Comparison of ENCODE assay signal across 15 cellular contexts in the genomic region with DNA sequence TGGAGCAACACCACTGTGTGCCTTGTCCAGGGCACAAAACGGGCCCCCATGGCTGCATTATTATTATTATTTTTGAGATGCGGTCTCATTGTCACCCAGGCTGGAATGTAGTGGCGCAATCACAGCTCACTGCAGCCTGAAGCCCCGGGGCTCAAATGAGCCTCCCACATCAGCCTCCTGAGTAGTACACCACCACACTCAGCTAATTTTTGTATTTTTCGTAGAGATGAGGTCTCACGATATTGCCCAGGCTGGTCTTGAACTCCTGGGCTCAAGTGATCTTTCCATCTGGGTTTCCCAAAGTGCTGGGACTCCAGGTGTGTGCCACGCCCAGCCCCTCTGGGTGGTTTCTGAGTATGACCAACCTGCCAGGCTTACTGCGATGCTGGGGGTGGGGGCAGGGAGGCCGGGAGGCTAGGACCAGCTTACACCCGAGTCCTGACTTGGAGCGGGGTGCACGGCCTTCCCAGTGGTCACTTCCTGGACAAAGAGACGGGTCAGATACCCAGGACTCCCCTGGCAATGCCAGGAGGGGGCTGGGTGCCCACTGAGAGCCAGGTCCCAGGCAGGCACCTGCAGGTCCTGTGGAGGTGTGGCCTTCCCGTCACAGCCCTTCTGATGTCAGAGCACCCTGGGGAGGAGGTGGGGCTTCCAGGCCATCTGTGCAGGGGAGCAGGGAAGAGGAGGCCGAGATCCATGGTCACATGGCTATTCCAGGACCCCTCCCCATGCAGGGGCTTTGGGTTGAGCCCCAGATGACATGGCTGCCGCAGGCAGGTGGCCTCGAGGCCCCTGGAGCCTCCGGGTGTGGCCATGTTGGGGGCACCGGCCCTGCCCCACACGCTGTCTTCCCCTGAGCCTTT. TPM values are rescaled to one million over a fixed set of nuclear protein-coding genes. Genes with fewer than 3 reads are reported as not detected.
A peak's percentile ranks its signal among the peaks of the same experiment; 100 is the strongest.
DNase-seq lines count a peak whose midpoint lies in the region; ATAC-seq and TF ChIP-seq lines count a peak whose summit lies in the region.
"Had no signal": no experiment of that assay in that cellular context is flagged by ENCODE, and none has a peak within 500 bp of the region (broad histone marks: within the 10 kb centered on the region; RNA-seq: fewer than 3 reads in every experiment).

No MANE protein-coding gene starts in this region.

- no peak overlapping the region for H3K4me3 ChIP-seq in hepatocyte
- H3K4me3 ChIP-seq: SJCRH30 had no signal

- no peak for ATAC-seq in GM21825 (IDR thresholded peaks at IDR 0.05; ENCODE audit: unreplicated experiment)
- ATAC-seq: stimulated activated memory B cell treated with anti-CD40 and anti-IgM and Interleukin-4, amounts not matched to agents 10 μg/mL and 1 μg/mL and 100 μg/mL, for 72 hours had no signal

- no peaks in the 10 kb centered on the region for H3K9me2 ChIP-seq in hepatocyte (replicated peaks; ENCODE audit: insufficient read depth)

- peaks cover 43% of the 10 kb centered on the region for H3K4me1 ChIP-seq in hepatocyte (ENCODE audit: insufficient read depth)

- no peak for TF ChIP-seq CTCF in hepatocyte (IDR thresholded peaks at IDR 0.05; ENCODE audit: poor library complexity)

- H3K4me2 ChIP-seq in hepatocyte, result no peak overlapping the region

- H3K79me2 ChIP-seq in hepatocyte, result no peaks in the 10 kb centered on the region

- DNase-seq in activated effector memory CD4-positive, alpha-beta T cell treated with anti-CD3 and anti-CD28 coated beads, Interleukin-2, amount 50 U/mL, for 16 hours, result peak; percentile 53
- no peak for DNase-seq in activated effector memory CD4-positive, alpha-beta T cell treated with Interleukin-2 at 50 U/mL for 16 hours
- DNase-seq in NCI-H774 (lab: John Stamatoyannopoulos, UW) (peak; percentile 71), hepatocyte (ENCODE audit: low spot score) (peak; percentile 29), ureter (ENCODE audit: low spot score) (peak; percentile 74), activated T-cell treated with anti-CD3 and anti-CD28 coated beads for 4 hours (no peak)
- no peak for DNase-seq in stimulated activated CD4-positive, alpha-beta T cell treated with anti-CD3 and anti-CD28 coated beads, Interleukin-15, amount 100 ng/mL, for 24 hours
- DNase-seq: SJCRH30 had no signal

- H3K9me3 ChIP-seq in hepatocyte (ENCODE audit: low read depth), result no peaks in the 10 kb centered on the region
- H3K9me3 ChIP-seq: SJCRH30 had no signal

- WGBS in hepatocyte (ENCODE audit: low lambda C conversion rate, missing lambda C conversion rate), result 90% methylated on average over 20 of the region's 20 CpGs

- no peaks in the 10 kb centered on the region for H3K36me3 ChIP-seq in hepatocyte (replicated peaks; ENCODE audit: insufficient read depth, low read depth)
- H3K36me3 ChIP-seq: SJCRH30 had no signal

- no peak overlapping the region for H2AFZ ChIP-seq in hepatocyte

- peak overlapping the region; percentile 75 for H3K27ac ChIP-seq in hepatocyte
- H3K27ac ChIP-seq: SJCRH30 had no signal

- H3K27me3 ChIP-seq in hepatocyte, result no peaks in the 10 kb centered on the region

- no peaks in the 10 kb centered on the region for H4K20me1 ChIP-seq in hepatocyte (ENCODE audit: insufficient read depth, poor library complexity, severe bottlenecking)

RNA-seq across cellular contexts. Expression of gene NRARP, which starts 8.3 kb away (rescaled TPM):
- total RNA-seq in hepatocyte, result 5.3 and 8.2 TPM in 2 replicates
- polyA plus RNA-seq in hepatocyte, result 13.1 and 18.7 TPM in 2 replicates
- 7.1 TPM for total RNA-seq in ureter
- total RNA-seq: M059J had no signal

RNA-seq across cellular contexts. Expression of gene TOR4A, which starts 32.9 kb away (rescaled TPM):
- 13.7 and 14.4 TPM in 2 replicates for total RNA-seq in hepatocyte
- polyA plus RNA-seq in hepatocyte, result 8.0 and 10.1 TPM in 2 replicates
- total RNA-seq in ureter, result 15.4 TPM

RNA-seq across cellular contexts. Expression of gene NELFB, which starts 55.3 kb away (rescaled TPM):
- total RNA-seq in hepatocyte, result 36.4 and 41.4 TPM in 2 replicates
- 61.1 and 63.5 TPM in 2 replicates for polyA plus RNA-seq in hepatocyte
- 45.2 TPM for total RNA-seq in ureter

RNA-seq across cellular contexts. Expression of gene STPG3, which starts 59.3 kb away (rescaled TPM):
- not detected in 2 replicates for total RNA-seq in hepatocyte
- polyA plus RNA-seq in hepatocyte, result 1.5 and 2.5 TPM in 2 replicates
- not detected for total RNA-seq in ureter
- total RNA-seq: activated CD8-positive, alpha-beta memory T cell treated with anti-CD3 and anti-CD28 coated beads for 36 hours; astrocyte; M059J; mesenteric fat pad; SJCRH30; skeletal muscle tissue had no signal

Comparison
In these comparisons a context has a peak if more than half of its experiments do, and no peak if none do; other contexts are left out.
1. DNase-seq: peak in activated effector memory CD4-positive, alpha-beta T cell treated with anti-CD3 and anti-CD28 coated beads, Interleukin-2, amount 50 U/mL, for 16 hours (single experiment), NCI-H774 (single experiment), hepatocyte (single experiment) and ureter (single experiment); none in activated effector memory CD4-positive, alpha-beta T cell treated with Interleukin-2 at 50 U/mL for 16 hours (single experiment), stimulated activated CD4-positive, alpha-beta T cell treated with anti-CD3 and anti-CD28 coated beads, Interleukin-15, amount 100 ng/mL, for 24 hours (single experiment) and activated T-cell treated with anti-CD3 and anti-CD28 coated beads for 4 hours (single experiment).